ENCODE assay signal across 8 cellular contexts in genomic region chr19:18194554-18195238, GRCh38. TPM values are rescaled to one million over a fixed set of nuclear protein-coding genes. Genes with fewer than 3 reads are reported as not detected.
DNase-seq lines count a peak whose midpoint lies in the region; ATAC-seq, FAIRE-seq and TF ChIP-seq lines count a peak whose summit lies in the region.

No MANE protein-coding gene starts in this region.

- H3K4me3 ChIP-seq in astrocyte (ENCODE audit: insufficient read depth, low read depth, low read length) (no peak overlapping the region), mesenchymal stem cell (ENCODE audit: insufficient read depth in 1 of 2, low read depth in 1 of 2, low read length in 2 of 2) (peak overlapping the region in 1 of 2 experiments; percentile 90)

- peaks cover 7% of the 10 kb centered on the region for H3K79me2 ChIP-seq in astrocyte (ENCODE audit: insufficient read depth, low read length)

- FAIRE-seq in D721Med (lab: Jason Lieb, UNC) (no peak), astrocyte (lab: Jason Lieb, UNC) (no peak), RCC 7860 (lab: Jason Lieb, UNC) (no peak)

- TF ChIP-seq CTCF in D721Med (IDR thresholded peaks at IDR 0.05; ENCODE audit: insufficient read depth, missing control alignments) (no peak), astrocyte (IDR thresholded peaks at IDR 0.05; ENCODE audit: insufficient read depth, low read depth, low read length) (no peak)

- H3K18ac ChIP-seq in mesenchymal stem cell (ENCODE audit: low read depth in 1 of 2, low read length in 2 of 2), result no peak overlapping the region

- H3K23ac ChIP-seq in mesenchymal stem cell (ENCODE audit: low read length in 2 of 2), result peak overlapping the region in 1 of 2 experiments; percentile 73

- no peak overlapping the region for H2AK5ac ChIP-seq in mesenchymal stem cell (ENCODE audit: low read length, severe bottlenecking)

- H3K27me3 ChIP-seq in astrocyte (ENCODE audit: insufficient read depth, low read length) (no peaks in the 10 kb centered on the region), mesenchymal stem cell (ENCODE audit: control insufficient read depth in 1 of 2, insufficient read depth in 1 of 2, low read length in 2 of 2) (no peaks in the 10 kb centered on the region)

- no peak overlapping the region for H4K8ac ChIP-seq in mesenchymal stem cell (ENCODE audit: low read length)

- H3K36me3 ChIP-seq in astrocyte (ENCODE audit: insufficient read depth, low read length) (no peaks in the 10 kb centered on the region), mesenchymal stem cell (ENCODE audit: control insufficient read depth in 1 of 2, insufficient read depth in 2 of 2, low read depth in 1 of 2, low read length in 2 of 2) (peaks cover 33 to 41% of the 10 kb centered on the region in 2 experiments)

- H3K27me3 Mint-ChIP-seq in astrocyte (ENCODE audit: low read depth, unreplicated experiment), result no peaks in the 10 kb centered on the region

- H3K9me3 Mint-ChIP-seq in astrocyte (ENCODE audit: unreplicated experiment), result no peaks in the 10 kb centered on the region

- H3K4me1 ChIP-seq in astrocyte (ENCODE audit: insufficient read depth, low read length) (peaks cover 9% of the 10 kb centered on the region), mesenchymal stem cell (ENCODE audit: control insufficient read depth, insufficient read depth, low read depth, low read length) (peaks cover 16% of the 10 kb centered on the region)

- H3K9me3 ChIP-seq in astrocyte (ENCODE audit: insufficient read depth, low read depth, low read length) (no peaks in the 10 kb centered on the region), mesenchymal stem cell (ENCODE audit: control insufficient read depth, low read length) (no peaks in the 10 kb centered on the region)

- peak overlapping the region; percentile 93 for H2BK15ac ChIP-seq in mesenchymal stem cell (ENCODE audit: low read depth, poor library complexity, severe bottlenecking)

- H3K4me2 ChIP-seq in astrocyte (ENCODE audit: low read length) (peak overlapping the region; percentile 95), mesenchymal stem cell (ENCODE audit: low read length, poor library complexity, severe bottlenecking) (no peak overlapping the region)

- peak overlapping the region; percentile 20 for H4K91ac ChIP-seq in mesenchymal stem cell (ENCODE audit: low read length)

- H2BK5ac ChIP-seq in mesenchymal stem cell (ENCODE audit: low read depth, low read length, poor library complexity, severe bottlenecking), result no peak overlapping the region

- H2BK120ac ChIP-seq in mesenchymal stem cell (ENCODE audit: low read depth, low read length), result no peak overlapping the region

- H3K27ac ChIP-seq in astrocyte (ENCODE audit: low read depth, low read length), result no peak overlapping the region
- H3K27ac ChIP-seq in mesenchymal stem cell (ENCODE audit: low read length, poor library complexity, severe bottlenecking), result no peak overlapping the region

- H2BK12ac ChIP-seq in mesenchymal stem cell (ENCODE audit: low read length in 2 of 2), result no peak overlapping the region

- H3K14ac ChIP-seq in mesenchymal stem cell (ENCODE audit: low read length in 2 of 2), result no peak overlapping the region

- peaks cover 6% of the 10 kb centered on the region for H4K20me1 ChIP-seq in astrocyte (ENCODE audit: insufficient read depth, low read length)

- peaks cover 14% of the 10 kb centered on the region for H3K79me1 ChIP-seq in mesenchymal stem cell (replicated peaks; ENCODE audit: low read length, poor library complexity, severe bottlenecking)

- peaks cover 3% of the 10 kb centered on the region for H3K4me1 Mint-ChIP-seq in astrocyte (ENCODE audit: low read depth, unreplicated experiment)

- no peak overlapping the region for H3K4ac ChIP-seq in mesenchymal stem cell (ENCODE audit: low read depth in 1 of 2, low read length in 2 of 2)

- H3K9ac ChIP-seq in astrocyte (ENCODE audit: low read length), result no peak overlapping the region
- peak overlapping the region; percentile 91 for H3K9ac ChIP-seq in mesenchymal stem cell (ENCODE audit: low read length)

- peak overlapping the region; percentile 89 for H3K4me3 Mint-ChIP-seq in astrocyte (ENCODE audit: unreplicated experiment)

- H3K27ac Mint-ChIP-seq in astrocyte (ENCODE audit: unreplicated experiment), result peak overlapping the region; percentile 7

- H2AFZ ChIP-seq in astrocyte (ENCODE audit: low read depth, low read length) (no peak overlapping the region), mesenchymal stem cell (ENCODE audit: low read depth, low read length) (no peak overlapping the region)

- DNase-seq in D721Med (ENCODE audit: insufficient read length, low spot score) (peak; percentile 21), NCI-H226 (peak; percentile 76), astrocyte (ENCODE audit: low read depth) (peak; percentile 51), mesenchymal stem cell (peak; percentile 24), RCC 7860 (ENCODE audit: low spot score) (no peak), glomerular visceral epithelial cell (ENCODE audit: extremely low spot score) (no peak)

- 63% methylated on average over 23 of the region's 27 CpGs for WGBS in mesenchymal stem cell

- peaks cover 5% of the 10 kb centered on the region for H3K36me3 Mint-ChIP-seq in astrocyte (ENCODE audit: low read depth, unreplicated experiment)

- ATAC-seq in HG03280 (IDR thresholded peaks at IDR 0.05; ENCODE audit: unreplicated experiment) (no peak), GM21717 (IDR thresholded peaks at IDR 0.05; ENCODE audit: unreplicated experiment) (no peak)

RNA-seq across cellular contexts. Expression of gene MPV17L2, which starts 1.7 kb away (rescaled TPM):
- total RNA-seq in astrocyte, result 17.7 and 21.8 TPM in 2 replicates
- polyA plus RNA-seq in mesenchymal stem cell (2013, experiment 1 of 2), result 19.7 TPM
- 20.2 TPM for polyA plus RNA-seq in mesenchymal stem cell (2013, experiment 2 of 2)

RNA-seq across cellular contexts. Expression of gene RAB3A, which starts 9.1 kb away (rescaled TPM):
- total RNA-seq in astrocyte, result 6.6 and 7.5 TPM in 2 replicates
- polyA plus RNA-seq in mesenchymal stem cell (2013, experiment 1 of 2), result 5.6 TPM
- 5.8 TPM for polyA plus RNA-seq in mesenchymal stem cell (2013, experiment 2 of 2)

RNA-seq across cellular contexts. Expression of gene IFI30, which starts 21.1 kb away (rescaled TPM):
- total RNA-seq in astrocyte, result 0.89 and 2.3 TPM in 2 replicates
- polyA plus RNA-seq in mesenchymal stem cell (2013, experiment 1 of 2), result 28.4 TPM
- polyA plus RNA-seq in mesenchymal stem cell (2013, experiment 2 of 2), result 27.7 TPM

RNA-seq across cellular contexts. Expression of gene PDE4C, which starts 31.5 kb away (rescaled TPM):
- 0.64 and 0.70 TPM in 2 replicates for total RNA-seq in astrocyte
- 0.04 TPM for polyA plus RNA-seq in mesenchymal stem cell (2013, experiment 1 of 2)
- polyA plus RNA-seq in mesenchymal stem cell (2013, experiment 2 of 2), result not detected

RNA-seq across cellular contexts. Expression of gene PIK3R2, which starts 41.7 kb away (rescaled TPM):
- total RNA-seq in astrocyte, result 58.4 and 60.6 TPM in 2 replicates
- polyA plus RNA-seq in mesenchymal stem cell (2013, experiment 1 of 2), result 83.2 TPM
- 80.2 TPM for polyA plus RNA-seq in mesenchymal stem cell (2013, experiment 2 of 2)

Comparison
In these comparisons a context has a peak if more than half of its experiments do, and no peak if none do; other contexts are left out.
1. DNase-seq: peak in D721Med (single experiment), NCI-H226 (single experiment), astrocyte (single experiment) and mesenchymal stem cell (single experiment); none in RCC 7860 (single experiment) and glomerular visceral epithelial cell (single experiment).